ENCODE assay signal across 28 cellular contexts in genomic region chr17:70034158-70034557, GRCh38. TPM values are rescaled to one million over a fixed set of nuclear protein-coding genes. Genes with fewer than 3 reads are reported as not detected.
"Had no signal": no experiment of that assay in that cellular context is flagged by ENCODE, and none has a peak within 500 bp of the region (broad histone marks: within the 10 kb centered on the region; RNA-seq: fewer than 3 reads in every experiment).

No MANE protein-coding gene starts in this region.

- DNase-seq: activated CD4-positive, alpha-beta T cell treated with anti-CD3 and anti-CD28 coated beads, Interleukin-2, amount 10 ng/mL, durations not matched to agents 7 days and 5 days; activated CD4-positive, CD25-positive, alpha-beta regulatory T cell treated with anti-CD3 and anti-CD28 coated beads, Interleukin-2, amount 50 U/mL, for 72 hours; activated CD8-positive, alpha-beta T cell treated with anti-CD3 and anti-CD28 coated beads, Interleukin-2, amount 10 ng/mL, durations not matched to agents 7 days and 5 days; activated gamma-delta T cell; activated naive CD4-positive, alpha-beta T cell treated with anti-CD3 and anti-CD28 coated beads, Interleukin-2, amount 50 U/mL, for 16 hours; activated naive CD8-positive, alpha-beta T cell treated with anti-CD3 and anti-CD28 coated beads, Interleukin-2, amount 50 U/mL, for 24 hours; anterior cingulate cortex; body of pancreas; dorsolateral prefrontal cortex; foreskin fibroblast; islet precursor cell; left cardiac atrium; lower lobe of right lung; naive thymus-derived CD4-positive, alpha-beta T cell; retina; SK-N-SH; stimulated activated CD4-positive, alpha-beta T cell treated with anti-CD3 and anti-CD28 coated beads, Interleukin-12 subunit alpha, Interleukin-12 subunit beta, amount 100 ng/mL, for 4 hours; substantia nigra; thyroid gland; WERI-Rb-1 had no signal

- H3K27me3 ChIP-seq: body of pancreas, neural progenitor cell, thyroid gland had no signal

- H3K4me3 ChIP-seq: body of pancreas, dorsolateral prefrontal cortex, lower lobe of right lung, neural progenitor cell, thyroid gland had no signal

- H3K4me1 ChIP-seq: body of pancreas, lower lobe of right lung, neural progenitor cell had no signal

- H3K27ac ChIP-seq: body of pancreas, dorsolateral prefrontal cortex, epithelial cell of prostate, lower lobe of right lung, neural progenitor cell, thyroid gland, WERI-Rb-1 had no signal

- H3K9me3 ChIP-seq: body of pancreas, lower lobe of right lung, SK-N-SH, thyroid gland had no signal

- H3K36me3 ChIP-seq: lower lobe of right lung, neural progenitor cell, thyroid gland, WERI-Rb-1 had no signal

RNA-seq across cellular contexts. Expression of gene KCNJ16, which starts 40.9 kb away (rescaled TPM):
- total RNA-seq: activated CD4-positive, alpha-beta T cell treated with anti-CD3 and anti-CD28 coated beads, Interleukin-2, amount 10 ng/mL, durations not matched to agents 7 days and 5 days; activated CD8-positive, alpha-beta T cell treated with anti-CD3 and anti-CD28 coated beads, Interleukin-2, amount 10 ng/mL, durations not matched to agents 7 days and 5 days; activated T-helper 1 cell treated with anti-CD3 and anti-CD28 coated beads, Interleukin-12 subunit alpha, Interleukin-12 subunit beta, Interleukin-2, Interleukin-4 antibody, amounts not matched to agents 30 ng/mL and 10 ng/mL and 1 ng/mL, durations not matched to agents 14 hours and 24 hours and 36 hours; cardiac septum; left cardiac atrium; mesenteric fat pad; naive thymus-derived CD4-positive, alpha-beta T cell; osteoblast; T-helper 2 cell treated with Interferon-gamma antibody and Interleukin-4, amounts not matched to agents 100 ng/mL and 5 ng/mL, for 36 hours; ureter had no signal
